21 cellular contexts compared by ENCODE assay signal in genomic region chr1:226482975-226483660, GRCh38.
A peak's percentile ranks its signal among the peaks of the same experiment; 100 is the strongest.
DNase-seq lines count a peak whose midpoint lies in the region; ATAC-seq and TF ChIP-seq lines count a peak whose summit lies in the region.
"Had no signal": no experiment of that assay in that cellular context is flagged by ENCODE, and none has a peak within 500 bp of the region (broad histone marks: within the 10 kb centered on the region; RNA-seq: fewer than 3 reads in every experiment).

No MANE protein-coding gene starts in this region.

- no peak for TF ChIP-seq CTCF in Peyer's patch (IDR thresholded peaks at IDR 0.05)

- ATAC-seq in GM19023 (IDR thresholded peaks at IDR 0.05; ENCODE audit: unreplicated experiment) = no peak
- ATAC-seq: activated CD4-positive, CD25-positive, alpha-beta regulatory T cell treated with anti-CD3 and anti-CD28 coated beads, Interleukin-2, amount 50 U/mL, for 24 hours; activated CD8-positive, alpha-beta memory T cell treated with anti-CD3 and anti-CD28 coated beads, Interleukin-2, amount 10 ng/mL, durations not matched to agents 7 days and 5 days; psoas muscle; stimulated activated naive CD8-positive, alpha-beta T cell treated with anti-CD3 and anti-CD28 coated beads, Interleukin-15, amount 100 ng/mL, for 72 hours; T-helper 17 cell had no signal

- no peak overlapping the region for H3K4me3 ChIP-seq in Peyer's patch
- H3K4me3 ChIP-seq: psoas muscle, uterus had no signal

- POLR2A ChIA-PET in HEK293T (lab: Yijun Ruan, JAX) = interaction anchor here (1.1 kb wide), 1 partner anchor 54 kb away, joined by 3 read pairs; no protein-coding TSS in a partner anchor

- H3K27ac ChIP-seq in Peyer's patch = no peak overlapping the region
- H3K27ac ChIP-seq: psoas muscle, uterus had no signal

- H3K36me3 ChIP-seq in Peyer's patch = no peaks in the 10 kb centered on the region
- H3K36me3 ChIP-seq: uterus had no signal

- DNase-seq in activated CD8-positive, alpha-beta memory T cell treated with anti-CD3 and anti-CD28 coated beads for 24 hours = peak; percentile 28
- no peak for DNase-seq in activated CD8-positive, alpha-beta memory T cell treated with anti-CD3 and anti-CD28 coated beads, Interleukin-2, amount 50 U/mL, for 4 hours
- DNase-seq in NOMO-1 (lab: John Stamatoyannopoulos, UW; ENCODE audit: unreplicated experiment in 2 of 2) (peak; percentile 11 to 35), amniotic epithelial cell (ENCODE audit: low read depth) (peak; percentile 9), retina (peak; percentile 30), Peyer's patch (no peak), HEK293T (ENCODE audit: extremely low spot score) (no peak)
- DNase-seq: activated CD8-positive, alpha-beta memory T cell treated with anti-CD3 and anti-CD28 coated beads, Interleukin-2, amount 10 ng/mL, durations not matched to agents 7 days and 5 days; activated gamma-delta T cell treated with Interleukin-2 at 50 U/mL for 16 hours; C1 segment of cervical spinal cord; DMS53; erythroblast; immature natural killer cell; NCI-H187 treated with DMSO at 0.1 percent for 48 hours; NCI-H510A treated with DMSO at 0.1 percent for 48 hours; psoas muscle; stimulated activated naive CD8-positive, alpha-beta T cell treated with anti-CD3 and anti-CD28 coated beads, Interleukin-15, amount 100 ng/mL, for 72 hours; T-helper 17 cell; uterus had no signal

- CTCF ChIA-PET in HEK293T (lab: Yijun Ruan, JAX) = interaction anchor here (0.5 kb wide), 1 partner anchor 76 kb away, joined by 5 read pairs; no protein-coding TSS in a partner anchor

- TF ChIP-seq POLR2A in Peyer's patch (IDR thresholded peaks at IDR 0.05) = no peak

- H3K4me1 ChIP-seq in Peyer's patch = no peaks in the 10 kb centered on the region
- H3K4me1 ChIP-seq: psoas muscle, uterus had no signal

- no peaks in the 10 kb centered on the region for H3K9me3 ChIP-seq in Peyer's patch
- H3K9me3 ChIP-seq: psoas muscle, uterus had no signal

- H3K27me3 ChIP-seq in Peyer's patch = no peaks in the 10 kb centered on the region
- H3K27me3 ChIP-seq: uterus had no signal

TF ChIP-seq in HEK293T, 16 proteins besides CTCF, POLR2A, EP300 and RAD21:
- TF ChIP-seq HDGF (IDR thresholded peaks at IDR 0.05; ENCODE audit: borderline replicate concordance) (no peak), CTBP1 (IDR thresholded peaks at IDR 0.05; ENCODE audit: borderline replicate concordance) (no peak), FOXA1 (IDR thresholded peaks at IDR 0.05) (no peak), FOXK2 (IDR thresholded peaks at IDR 0.05) (no peak), SP1 (IDR thresholded peaks at IDR 0.05) (no peak), ZNF384 (IDR thresholded peaks at IDR 0.05) (no peak), ELF4 (IDR thresholded peaks at IDR 0.05) (no peak), LEF1 (IDR thresholded peaks at IDR 0.05; ENCODE audit: borderline replicate concordance) (no peak), PKNOX1 (IDR thresholded peaks at IDR 0.05) (no peak), ARNT (IDR thresholded peaks at IDR 0.05) (no peak), L3MBTL2 (conservative IDR thresholded peaks at IDR 0.05) (no peak), NFRKB (IDR thresholded peaks at IDR 0.05) (no peak), FOXM1 (IDR thresholded peaks at IDR 0.05; ENCODE audit: borderline replicate concordance) (no peak), SUZ12 (IDR thresholded peaks at IDR 0.05) (no peak), BHLHE40 (IDR thresholded peaks at IDR 0.05; ENCODE audit: borderline replicate concordance) (no peak), TARDBP (IDR thresholded peaks at IDR 0.05) (no peak)

Comparison
In these comparisons a context has a peak if more than half of its experiments do, and no peak if none do; other contexts are left out.
1. DNase-seq: peak in activated CD8-positive, alpha-beta memory T cell treated with anti-CD3 and anti-CD28 coated beads for 24 hours (single experiment), NOMO-1 (2 of 2), amniotic epithelial cell (single experiment) and retina (single experiment); none in activated CD8-positive, alpha-beta memory T cell treated with anti-CD3 and anti-CD28 coated beads, Interleukin-2, amount 50 U/mL, for 4 hours (single experiment), Peyer's patch (0 of 3) and HEK293T (single experiment).